Comparison of ENCODE assay signal across 1 cellular context in genomic region chr3:134237454-134238145, GRCh38.
TF ChIP-seq lines count a peak whose summit lies in the region.

No MANE protein-coding gene starts in this region.

TF ChIP-seq in GM12878, 131 proteins besides CTCF, POLR2A, EP300 and RAD21:
- TF ChIP-seq ATF7 (IDR thresholded peaks at IDR 0.05; ENCODE audit: low read depth) (peak; percentile 78), PBX3 (IDR thresholded peaks at IDR 0.05; ENCODE audit: insufficient replicate concordance, low read depth, low read length) (no peak)
